Comparison of ENCODE assay signal across 1 cellular context in genomic region chr1:26922201-26922729, GRCh38.
TF ChIP-seq lines count a peak whose summit lies in the region.

No MANE protein-coding gene starts in this region.

TF ChIP-seq in K562, 482 proteins besides CTCF, POLR2A, EP300 and RAD21 (continues in another document):
- TF ChIP-seq CBX3 (IDR thresholded peaks at IDR 0.05; ENCODE audit: borderline replicate concordance in 1 of 2, low read length in 2 of 2) (peak in 1 of 2 experiments; percentile 76; a peak in 1 of 3 replicates), DNMT1 (IDR thresholded peaks at IDR 0.05) (no peak), EGR1 (conservative IDR thresholded peaks at IDR 0.05) (no peak), DMBX1 (CRISPR knock-in tag; IDR thresholded peaks at IDR 0.05; ENCODE audit: borderline replicate concordance) (peak; percentile 19; the same call in 1 of the 2 replicates), RBM15 (IDR thresholded peaks at IDR 0.05; ENCODE audit: insufficient read depth, low read length) (no peak), HMBOX1 (IDR thresholded peaks at IDR 0.05) (peak; percentile 52; the same call in 1 of the 2 replicates), PYGO2 (tag; IDR thresholded peaks at IDR 0.05) (no peak), SUPT5H (IDR thresholded peaks at IDR 0.05) (no peak), COPS2 (conservative IDR thresholded peaks at IDR 0.05) (no peak), TEAD4 (IDR thresholded peaks at IDR 0.05; ENCODE audit: low read length) (peak; percentile 49), TEAD4 (CRISPR knock-in tag; IDR thresholded peaks at IDR 0.05; ENCODE audit: borderline replicate concordance) (no peak), MTA3 (IDR thresholded peaks at IDR 0.05; ENCODE audit: borderline replicate concordance) (no peak), PHF21A (IDR thresholded peaks at IDR 0.05; ENCODE audit: borderline replicate concordance, low read depth) (no peak), NUFIP1 (IDR thresholded peaks at IDR 0.05; ENCODE audit: partially characterized antibody) (no peak), RBM25 (IDR thresholded peaks at IDR 0.05; ENCODE audit: low read depth, low read length, severe bottlenecking) (no peak), ZNF395 (CRISPR knock-in tag; IDR thresholded peaks at IDR 0.05) (peak; percentile 68; the same call in 1 of the 2 replicates), SMARCE1 (IDR thresholded peaks at IDR 0.05) (no peak), CBX8 (IDR thresholded peaks at IDR 0.05; ENCODE audit: borderline replicate concordance, extremely low read depth, low read depth, low read length, poor library complexity, severe bottlenecking) (no peak), JUN (IDR thresholded peaks at IDR 0.05; ENCODE audit: borderline replicate concordance, low read depth, low read length) (no peak), JUN (CRISPR knock-in tag; IDR thresholded peaks at IDR 0.05; ENCODE audit: borderline replicate concordance) (0 out of 2 replicates have a peak, but pooled peaks have one; percentile 2), L3MBTL2 (IDR thresholded peaks at IDR 0.05) (peak; percentile 93; the same call in 1 of the 2 replicates), MGA (IDR thresholded peaks at IDR 0.05) (peak; percentile 96; the same call in 1 of the 2 replicates), NCOA4 (IDR thresholded peaks at IDR 0.05; ENCODE audit: partially characterized antibody) (no peak), ZNF282 (CRISPR knock-in tag; IDR thresholded peaks at IDR 0.05) (0 out of 2 replicates have a peak, but pooled peaks have one; percentile 10)
- TF ChIP-seq, protein P1, sequence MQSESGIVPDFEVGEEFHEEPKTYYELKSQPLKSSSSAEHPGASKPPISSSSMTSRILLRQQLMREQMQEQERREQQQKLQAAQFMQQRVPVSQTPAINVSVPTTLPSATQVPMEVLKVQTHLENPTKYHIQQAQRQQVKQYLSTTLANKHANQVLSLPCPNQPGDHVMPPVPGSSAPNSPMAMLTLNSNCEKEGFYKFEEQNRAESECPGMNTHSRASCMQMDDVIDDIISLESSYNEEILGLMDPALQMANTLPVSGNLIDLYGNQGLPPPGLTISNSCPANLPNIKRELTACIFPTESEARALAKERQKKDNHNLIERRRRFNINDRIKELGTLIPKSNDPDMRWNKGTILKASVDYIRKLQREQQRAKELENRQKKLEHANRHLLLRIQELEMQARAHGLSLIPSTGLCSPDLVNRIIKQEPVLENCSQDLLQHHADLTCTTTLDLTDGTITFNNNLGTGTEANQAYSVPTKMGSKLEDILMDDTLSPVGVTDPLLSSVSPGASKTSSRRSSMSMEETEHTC (IDR thresholded peaks at IDR 0.05): no peak
- TF ChIP-seq, protein P2, sequence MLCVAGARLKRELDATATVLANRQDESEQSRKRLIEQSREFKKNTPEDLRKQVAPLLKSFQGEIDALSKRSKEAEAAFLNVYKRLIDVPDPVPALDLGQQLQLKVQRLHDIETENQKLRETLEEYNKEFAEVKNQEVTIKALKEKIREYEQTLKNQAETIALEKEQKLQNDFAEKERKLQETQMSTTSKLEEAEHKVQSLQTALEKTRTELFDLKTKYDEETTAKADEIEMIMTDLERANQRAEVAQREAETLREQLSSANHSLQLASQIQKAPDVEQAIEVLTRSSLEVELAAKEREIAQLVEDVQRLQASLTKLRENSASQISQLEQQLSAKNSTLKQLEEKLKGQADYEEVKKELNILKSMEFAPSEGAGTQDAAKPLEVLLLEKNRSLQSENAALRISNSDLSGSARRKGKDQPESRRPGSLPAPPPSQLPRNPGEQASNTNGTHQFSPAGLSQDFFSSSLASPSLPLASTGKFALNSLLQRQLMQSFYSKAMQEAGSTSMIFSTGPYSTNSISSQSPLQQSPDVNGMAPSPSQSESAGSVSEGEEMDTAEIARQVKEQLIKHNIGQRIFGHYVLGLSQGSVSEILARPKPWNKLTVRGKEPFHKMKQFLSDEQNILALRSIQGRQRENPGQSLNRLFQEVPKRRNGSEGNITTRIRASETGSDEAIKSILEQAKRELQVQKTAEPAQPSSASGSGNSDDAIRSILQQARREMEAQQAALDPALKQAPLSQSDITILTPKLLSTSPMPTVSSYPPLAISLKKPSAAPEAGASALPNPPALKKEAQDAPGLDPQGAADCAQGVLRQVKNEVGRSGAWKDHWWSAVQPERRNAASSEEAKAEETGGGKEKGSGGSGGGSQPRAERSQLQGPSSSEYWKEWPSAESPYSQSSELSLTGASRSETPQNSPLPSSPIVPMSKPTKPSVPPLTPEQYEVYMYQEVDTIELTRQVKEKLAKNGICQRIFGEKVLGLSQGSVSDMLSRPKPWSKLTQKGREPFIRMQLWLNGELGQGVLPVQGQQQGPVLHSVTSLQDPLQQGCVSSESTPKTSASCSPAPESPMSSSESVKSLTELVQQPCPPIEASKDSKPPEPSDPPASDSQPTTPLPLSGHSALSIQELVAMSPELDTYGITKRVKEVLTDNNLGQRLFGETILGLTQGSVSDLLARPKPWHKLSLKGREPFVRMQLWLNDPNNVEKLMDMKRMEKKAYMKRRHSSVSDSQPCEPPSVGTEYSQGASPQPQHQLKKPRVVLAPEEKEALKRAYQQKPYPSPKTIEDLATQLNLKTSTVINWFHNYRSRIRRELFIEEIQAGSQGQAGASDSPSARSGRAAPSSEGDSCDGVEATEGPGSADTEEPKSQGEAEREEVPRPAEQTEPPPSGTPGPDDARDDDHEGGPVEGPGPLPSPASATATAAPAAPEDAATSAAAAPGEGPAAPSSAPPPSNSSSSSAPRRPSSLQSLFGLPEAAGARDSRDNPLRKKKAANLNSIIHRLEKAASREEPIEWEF (CRISPR knock-in tag; IDR thresholded peaks at IDR 0.05): no peak
- TF ChIP-seq, protein P3, sequence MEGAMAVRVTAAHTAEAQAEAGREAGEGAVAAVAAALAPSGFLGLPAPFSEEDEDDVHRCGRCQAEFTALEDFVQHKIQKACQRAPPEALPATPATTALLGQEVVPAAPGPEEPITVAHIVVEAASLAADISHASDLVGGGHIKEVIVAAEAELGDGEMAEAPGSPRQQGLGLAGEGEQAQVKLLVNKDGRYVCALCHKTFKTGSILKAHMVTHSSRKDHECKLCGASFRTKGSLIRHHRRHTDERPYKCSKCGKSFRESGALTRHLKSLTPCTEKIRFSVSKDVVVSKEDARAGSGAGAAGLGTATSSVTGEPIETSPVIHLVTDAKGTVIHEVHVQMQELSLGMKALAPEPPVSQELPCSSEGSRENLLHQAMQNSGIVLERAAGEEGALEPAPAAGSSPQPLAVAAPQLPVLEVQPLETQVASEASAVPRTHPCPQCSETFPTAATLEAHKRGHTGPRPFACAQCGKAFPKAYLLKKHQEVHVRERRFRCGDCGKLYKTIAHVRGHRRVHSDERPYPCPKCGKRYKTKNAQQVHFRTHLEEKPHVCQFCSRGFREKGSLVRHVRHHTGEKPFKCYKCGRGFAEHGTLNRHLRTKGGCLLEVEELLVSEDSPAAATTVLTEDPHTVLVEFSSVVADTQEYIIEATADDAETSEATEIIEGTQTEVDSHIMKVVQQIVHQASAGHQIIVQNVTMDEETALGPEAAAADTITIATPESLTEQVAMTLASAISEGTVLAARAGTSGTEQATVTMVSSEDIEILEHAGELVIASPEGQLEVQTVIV (CRISPR knock-in tag; IDR thresholded peaks at IDR 0.05; ENCODE audit: borderline replicate concordance): no peak
- TF ChIP-seq, protein P4, sequence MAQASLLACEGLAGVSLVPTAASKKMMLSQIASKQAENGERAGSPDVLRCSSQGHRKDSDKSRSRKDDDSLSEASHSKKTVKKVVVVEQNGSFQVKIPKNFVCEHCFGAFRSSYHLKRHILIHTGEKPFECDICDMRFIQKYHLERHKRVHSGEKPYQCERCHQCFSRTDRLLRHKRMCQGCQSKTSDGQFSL (CRISPR knock-in tag; IDR thresholded peaks at IDR 0.05): 0 out of 2 replicates have a peak, but pooled peaks have one; percentile 21
- TF ChIP-seq, protein P4 (tag; IDR thresholded peaks at IDR 0.05): no peak; a peak in 1 of 4 replicates
- TF ChIP-seq, protein P5, sequence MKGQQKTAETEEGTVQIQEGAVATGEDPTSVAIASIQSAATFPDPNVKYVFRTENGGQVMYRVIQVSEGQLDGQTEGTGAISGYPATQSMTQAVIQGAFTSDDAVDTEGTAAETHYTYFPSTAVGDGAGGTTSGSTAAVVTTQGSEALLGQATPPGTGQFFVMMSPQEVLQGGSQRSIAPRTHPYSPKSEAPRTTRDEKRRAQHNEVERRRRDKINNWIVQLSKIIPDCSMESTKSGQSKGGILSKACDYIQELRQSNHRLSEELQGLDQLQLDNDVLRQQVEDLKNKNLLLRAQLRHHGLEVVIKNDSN (CRISPR knock-in tag; IDR thresholded peaks at IDR 0.05): peak; percentile 36; the same call in 1 of the 2 replicates
